18 cellular contexts compared by ENCODE assay signal in genomic region chr6:40854592-40854991, GRCh38.
DNase-seq lines count a peak whose midpoint lies in the region; ATAC-seq and TF ChIP-seq lines count a peak whose summit lies in the region.
"Had no signal": no experiment of that assay in that cellular context is flagged by ENCODE, and none has a peak within 500 bp of the region (broad histone marks: within the 10 kb centered on the region; RNA-seq: fewer than 3 reads in every experiment).

No MANE protein-coding gene starts in this region.

- TF ChIP-seq EP300 in stomach (IDR thresholded peaks at IDR 0.05): no peak

- ATAC-seq in SK-N-SH treated with all-trans-retinoic acid at 6 μM for 48 hours (no peak), HG03045 (IDR thresholded peaks at IDR 0.05; ENCODE audit: unreplicated experiment) (no peak)
- ATAC-seq: A549 had no signal

- H3K27me3 ChIP-seq in BE2C (no peaks in the 10 kb centered on the region), stomach (no peaks in the 10 kb centered on the region)
- H3K27me3 ChIP-seq: BLaER1 had no signal

- H3K4me3 ChIP-seq in BE2C (ENCODE audit: low read depth, low read length) (no peak overlapping the region), stomach (no peak overlapping the region)
- H3K4me3 ChIP-seq: A549, BLaER1 had no signal

- DNase-seq in BE2C (peak; percentile 25), NCI-H82 (lab: John Stamatoyannopoulos, UW) (peak; percentile 72), SK-N-DZ (ENCODE audit: low spot score) (peak; percentile 40), T1000 (lab: John Stamatoyannopoulos, UW) (no peak), stomach (no peak)
- DNase-seq: AML-193; C1 segment of cervical spinal cord; CD4-positive, alpha-beta memory T cell; CD4-positive, CD25-positive, alpha-beta regulatory T cell; CD8-positive, alpha-beta memory T cell; COR-L47; DMS79 treated with DMSO at 0.1 percent for 48 hours; GF-D8 had no signal

- H3K9me3 ChIP-seq in BE2C (no peaks in the 10 kb centered on the region), stomach (no peaks in the 10 kb centered on the region)
- H3K9me3 ChIP-seq: A549, BLaER1 had no signal

- intact Hi-C loops in stomach (cut with DNase I; ENCODE audit: low total_unique reads): no loop called here

- H3K4me1 ChIP-seq in BE2C (peaks cover 28% of the 10 kb centered on the region), stomach (no peaks in the 10 kb centered on the region)
- H3K4me1 ChIP-seq: A549 had no signal

- TF ChIP-seq CTCF in BE2C (IDR thresholded peaks at IDR 0.05; ENCODE audit: low read depth, low read length) (no peak), stomach (IDR thresholded peaks at IDR 0.05) (no peak)

- no peak overlapping the region for H3K27ac ChIP-seq in stomach
- H3K27ac ChIP-seq: 22Rv1, A549, BLaER1 had no signal

- no peak for TF ChIP-seq POLR2A in stomach (IDR thresholded peaks at IDR 0.05)

- no peaks in the 10 kb centered on the region for H3K36me3 ChIP-seq in BE2C
- no peaks in the 10 kb centered on the region for H3K36me3 ChIP-seq in stomach
- H3K36me3 ChIP-seq: BLaER1 had no signal

TF ChIP-seq in SK-N-SH treated with all-trans-retinoic acid at 6 μM for 48 hours, 23 proteins besides CTCF, POLR2A, EP300 and RAD21:
- peak; percentile 82 for TF ChIP-seq TCF4 (CRISPR knock-in tag; IDR thresholded peaks at IDR 0.05; ENCODE audit: borderline replicate concordance)
- TF ChIP-seq SNAI2 (CRISPR knock-in tag; IDR thresholded peaks at IDR 0.05): 0 out of 2 replicates have a peak, but pooled peaks have one; percentile 21
- TF ChIP-seq ISL1 (CRISPR knock-in tag; IDR thresholded peaks at IDR 0.05): peak; percentile 77
- peak; percentile 53; the same call in 1 of the 2 replicates for TF ChIP-seq CREB5 (CRISPR knock-in tag; IDR thresholded peaks at IDR 0.05; ENCODE audit: low read depth)
- no peak for TF ChIP-seq ZC3H10 (CRISPR knock-in tag; IDR thresholded peaks at IDR 0.05)
- TF ChIP-seq ZFP3 (CRISPR knock-in tag; IDR thresholded peaks at IDR 0.05): 0 out of 2 replicates have a peak, but pooled peaks have one; percentile 49
- no peak for TF ChIP-seq TSHZ2 (CRISPR knock-in tag; IDR thresholded peaks at IDR 0.05)

Comparison
In these comparisons a context has a peak if more than half of its experiments do, and no peak if none do; other contexts are left out.
1. DNase-seq: peak in BE2C (single experiment), NCI-H82 (single experiment) and SK-N-DZ (single experiment); none in T1000 (single experiment) and stomach (single experiment).